In genomic region chr6:25934181-25934580, GRCh38 we compare ENCODE assay signal across 19 cellular contexts. TPM values are rescaled to one million over a fixed set of nuclear protein-coding genes. Genes with fewer than 3 reads are reported as not detected.
DNase-seq lines count a peak whose midpoint lies in the region; ATAC-seq and TF ChIP-seq lines count a peak whose summit lies in the region.
"Had no signal": no experiment of that assay in that cellular context is flagged by ENCODE, and none has a peak within 500 bp of the region (broad histone marks: within the 10 kb centered on the region; RNA-seq: fewer than 3 reads in every experiment).

No MANE protein-coding gene starts in this region.

- POLR2A ChIA-PET in activated CD4-positive, alpha-beta T cell treated with anti-CD3 and anti-CD28 coated beads for 36 hours (lab: Charles Lee), result interaction anchor here (0.7 kb wide), 1 partner anchor 98 kb away, joined by 10 read pairs; a partner anchor contains a TSS
- POLR2A ChIA-PET in activated CD4-positive, alpha-beta T cell treated with anti-CD3 and anti-CD28 coated beads, Interleukin-2, amount 10 ng/mL, durations not matched to agents 7 days and 5 days (lab: Charles Lee), result no interaction called here

- no peaks in the 10 kb centered on the region for H3K9me3 ChIP-seq in neural progenitor cell (ENCODE audit: low read depth)
- H3K9me3 ChIP-seq: BLaER1, Caco-2, HAP-1 had no signal

- peak; percentile 52 for DNase-seq in activated CD4-positive, alpha-beta T cell treated with anti-CD3 and anti-CD28 coated beads for 36 hours
- no peak for DNase-seq in activated CD4-positive, alpha-beta T cell treated with anti-CD3 and anti-CD28 coated beads, Interleukin-2, amount 10 ng/mL, durations not matched to agents 7 days and 5 days
- DNase-seq in activated naive CD8-positive, alpha-beta T cell treated with anti-CD3 and anti-CD28 coated beads, Interleukin-2, amount 50 U/mL, for 24 hours, result no peak
- DNase-seq in activated naive CD8-positive, alpha-beta T cell treated with anti-CD3 and anti-CD28 coated beads for 36 hours, result no peak
- DNase-seq in neural progenitor cell (ENCODE audit: low spot score) (no peak), NCI-H82 treated with DMSO at 0.1 percent for 48 hours (lab: John Stamatoyannopoulos, UW; ENCODE audit: unreplicated experiment) (no peak)
- DNase-seq: AML-193; Caco-2; CD8-positive, alpha-beta memory T cell; DND-41; GF-D8 had no signal

- peaks cover 8% of the 10 kb centered on the region for H3K4me1 Mint-ChIP-seq in activated CD4-positive, alpha-beta T cell treated with anti-CD3 and anti-CD28 coated beads for 36 hours
- no peaks in the 10 kb centered on the region for H3K4me1 Mint-ChIP-seq in activated CD4-positive, alpha-beta T cell treated with anti-CD3 and anti-CD28 coated beads, Interleukin-2, amount 10 ng/mL, durations not matched to agents 7 days and 5 days
- peaks cover 4% of the 10 kb centered on the region for H3K4me1 Mint-ChIP-seq in activated naive CD8-positive, alpha-beta T cell treated with anti-CD3 and anti-CD28 coated beads, Interleukin-2, amount 50 U/mL, for 24 hours
- peaks cover 4% of the 10 kb centered on the region for H3K4me1 Mint-ChIP-seq in activated naive CD8-positive, alpha-beta T cell treated with anti-CD3 and anti-CD28 coated beads for 36 hours
- H3K4me1 Mint-ChIP-seq in activated T-helper 17 cell treated with anti-CD3 and anti-CD28 coated beads, Interleukin-2, amount 50 U/mL, for 72 hours, result no peaks in the 10 kb centered on the region
- H3K4me1 Mint-ChIP-seq in neural progenitor cell, result no peaks in the 10 kb centered on the region
- H3K4me1 Mint-ChIP-seq: CD8-positive, alpha-beta memory T cell had no signal

- intact Hi-C loops in activated CD4-positive, alpha-beta T cell treated with anti-CD3 and anti-CD28 coated beads for 36 hours (cut with DNase I, micrococcal nuclease), result no loop called here

- no peaks in the 10 kb centered on the region for H3K9me3 Mint-ChIP-seq in activated CD4-positive, alpha-beta T cell treated with anti-CD3 and anti-CD28 coated beads for 36 hours (ENCODE audit: low read depth)
- no peaks in the 10 kb centered on the region for H3K9me3 Mint-ChIP-seq in activated CD4-positive, alpha-beta T cell treated with anti-CD3 and anti-CD28 coated beads, Interleukin-2, amount 10 ng/mL, durations not matched to agents 7 days and 5 days
- H3K9me3 Mint-ChIP-seq in activated naive CD8-positive, alpha-beta T cell treated with anti-CD3 and anti-CD28 coated beads, Interleukin-2, amount 50 U/mL, for 24 hours, result no peaks in the 10 kb centered on the region
- H3K9me3 Mint-ChIP-seq in activated naive CD8-positive, alpha-beta T cell treated with anti-CD3 and anti-CD28 coated beads for 36 hours, result no peaks in the 10 kb centered on the region
- H3K9me3 Mint-ChIP-seq in activated T-helper 17 cell treated with anti-CD3 and anti-CD28 coated beads, Interleukin-2, amount 50 U/mL, for 72 hours, result no peaks in the 10 kb centered on the region
- no peaks in the 10 kb centered on the region for H3K9me3 Mint-ChIP-seq in neural progenitor cell
- H3K9me3 Mint-ChIP-seq: CD8-positive, alpha-beta memory T cell had no signal

- H3K4me1 ChIP-seq in ACC112 (ENCODE audit: control insufficient read depth, insufficient read depth, low read length, unreplicated experiment) (peaks cover 5% of the 10 kb centered on the region), neural progenitor cell (no peaks in the 10 kb centered on the region)
- H3K4me1 ChIP-seq: BLaER1, HAP-1 had no signal

- no peaks in the 10 kb centered on the region for H4K20me1 ChIP-seq in neural progenitor cell (ENCODE audit: low read depth)
- H4K20me1 ChIP-seq: BLaER1 had no signal

- H3K4me2 ChIP-seq in neural progenitor cell, result no peak overlapping the region
- H3K4me2 ChIP-seq: BLaER1 had no signal

- H2AFZ ChIP-seq in ACC112 (ENCODE audit: low read length, unreplicated experiment) (no peak overlapping the region), neural progenitor cell (replicated peaks) (no peak overlapping the region)

- no peak overlapping the region for H3K27ac Mint-ChIP-seq in activated CD4-positive, alpha-beta T cell treated with anti-CD3 and anti-CD28 coated beads for 36 hours
- no peak overlapping the region for H3K27ac Mint-ChIP-seq in activated CD4-positive, alpha-beta T cell treated with anti-CD3 and anti-CD28 coated beads, Interleukin-2, amount 10 ng/mL, durations not matched to agents 7 days and 5 days
- H3K27ac Mint-ChIP-seq in activated naive CD8-positive, alpha-beta T cell treated with anti-CD3 and anti-CD28 coated beads, Interleukin-2, amount 50 U/mL, for 24 hours, result no peak overlapping the region
- no peak overlapping the region for H3K27ac Mint-ChIP-seq in activated naive CD8-positive, alpha-beta T cell treated with anti-CD3 and anti-CD28 coated beads for 36 hours
- H3K27ac Mint-ChIP-seq in activated T-helper 17 cell treated with anti-CD3 and anti-CD28 coated beads, Interleukin-2, amount 50 U/mL, for 72 hours, result no peak overlapping the region
- no peak overlapping the region for H3K27ac Mint-ChIP-seq in neural progenitor cell
- H3K27ac Mint-ChIP-seq: CD8-positive, alpha-beta memory T cell had no signal

- ATAC-seq in activated CD4-positive, alpha-beta T cell treated with anti-CD3 and anti-CD28 coated beads for 36 hours, result peak; percentile 92
- peak; percentile 61 for ATAC-seq in activated naive CD8-positive, alpha-beta T cell treated with anti-CD3 and anti-CD28 coated beads, Interleukin-2, amount 50 U/mL, for 24 hours
- peak; percentile 74 for ATAC-seq in activated T-helper 17 cell treated with anti-CD3 and anti-CD28 coated beads, Interleukin-2, amount 50 U/mL, for 72 hours (replicated peaks)

- peaks cover 10% of the 10 kb centered on the region for H3K27me3 Mint-ChIP-seq in activated CD4-positive, alpha-beta T cell treated with anti-CD3 and anti-CD28 coated beads for 36 hours
- H3K27me3 Mint-ChIP-seq in activated CD4-positive, alpha-beta T cell treated with anti-CD3 and anti-CD28 coated beads, Interleukin-2, amount 10 ng/mL, durations not matched to agents 7 days and 5 days, result no peaks in the 10 kb centered on the region
- no peaks in the 10 kb centered on the region for H3K27me3 Mint-ChIP-seq in activated naive CD8-positive, alpha-beta T cell treated with anti-CD3 and anti-CD28 coated beads, Interleukin-2, amount 50 U/mL, for 24 hours
- peaks cover 4% of the 10 kb centered on the region for H3K27me3 Mint-ChIP-seq in activated naive CD8-positive, alpha-beta T cell treated with anti-CD3 and anti-CD28 coated beads for 36 hours
- peaks cover 9% of the 10 kb centered on the region for H3K27me3 Mint-ChIP-seq in activated T-helper 17 cell treated with anti-CD3 and anti-CD28 coated beads, Interleukin-2, amount 50 U/mL, for 72 hours
- H3K27me3 Mint-ChIP-seq in neural progenitor cell (ENCODE audit: insufficient read depth, low read depth), result no peaks in the 10 kb centered on the region

- no peaks in the 10 kb centered on the region for H3K36me3 ChIP-seq in ACC112 (ENCODE audit: insufficient read depth, low read length)
- H3K36me3 ChIP-seq in neural progenitor cell, result no peaks in the 10 kb centered on the region
- H3K36me3 ChIP-seq: BLaER1, HAP-1 had no signal

- TF ChIP-seq CTCF in neural progenitor cell (IDR thresholded peaks at IDR 0.05), result no peak

- no peaks in the 10 kb centered on the region for H3F3A ChIP-seq in neural progenitor cell (ENCODE audit: low read depth)

- H3K9ac ChIP-seq in neural progenitor cell, result no peak overlapping the region
- H3K9ac ChIP-seq: BLaER1 had no signal

- H3K27ac ChIP-seq in ACC112 (ENCODE audit: low read depth, low read length), result peak overlapping the region; percentile 15
- H3K27ac ChIP-seq in neural progenitor cell, result no peak overlapping the region
- H3K27ac ChIP-seq: 22Rv1, BLaER1 had no signal

- CTCF ChIA-PET in activated CD4-positive, alpha-beta T cell treated with anti-CD3 and anti-CD28 coated beads for 36 hours (lab: Charles Lee), result interaction anchor here (0.8 kb wide), 1 partner anchor 9 kb away, joined by 4 read pairs; no protein-coding TSS in a partner anchor
- CTCF ChIA-PET in activated CD4-positive, alpha-beta T cell treated with anti-CD3 and anti-CD28 coated beads, Interleukin-2, amount 10 ng/mL, durations not matched to agents 7 days and 5 days (lab: Charles Lee), result no interaction called here

- no peak overlapping the region for H3K4me3 ChIP-seq in ACC112 (ENCODE audit: low read depth, low read length)
- H3K4me3 ChIP-seq in neural progenitor cell, result no peak overlapping the region
- H3K4me3 ChIP-seq: BLaER1, HAP-1 had no signal

- H3K4me3 Mint-ChIP-seq in activated CD4-positive, alpha-beta T cell treated with anti-CD3 and anti-CD28 coated beads for 36 hours, result no peak overlapping the region
- no peak overlapping the region for H3K4me3 Mint-ChIP-seq in activated CD4-positive, alpha-beta T cell treated with anti-CD3 and anti-CD28 coated beads, Interleukin-2, amount 10 ng/mL, durations not matched to agents 7 days and 5 days
- H3K4me3 Mint-ChIP-seq in activated naive CD8-positive, alpha-beta T cell treated with anti-CD3 and anti-CD28 coated beads, Interleukin-2, amount 50 U/mL, for 24 hours, result no peak overlapping the region
- H3K4me3 Mint-ChIP-seq in activated naive CD8-positive, alpha-beta T cell treated with anti-CD3 and anti-CD28 coated beads for 36 hours, result no peak overlapping the region
- no peak overlapping the region for H3K4me3 Mint-ChIP-seq in activated T-helper 17 cell treated with anti-CD3 and anti-CD28 coated beads, Interleukin-2, amount 50 U/mL, for 72 hours
- H3K4me3 Mint-ChIP-seq in neural progenitor cell, result no peak overlapping the region
- H3K4me3 Mint-ChIP-seq: CD8-positive, alpha-beta memory T cell had no signal

- H3K36me3 Mint-ChIP-seq in activated CD4-positive, alpha-beta T cell treated with anti-CD3 and anti-CD28 coated beads for 36 hours (ENCODE audit: low read depth), result no peaks in the 10 kb centered on the region
- H3K36me3 Mint-ChIP-seq in activated CD4-positive, alpha-beta T cell treated with anti-CD3 and anti-CD28 coated beads, Interleukin-2, amount 10 ng/mL, durations not matched to agents 7 days and 5 days (ENCODE audit: low read depth), result no peaks in the 10 kb centered on the region
- H3K36me3 Mint-ChIP-seq in activated naive CD8-positive, alpha-beta T cell treated with anti-CD3 and anti-CD28 coated beads, Interleukin-2, amount 50 U/mL, for 24 hours (ENCODE audit: low read depth), result no peaks in the 10 kb centered on the region
- H3K36me3 Mint-ChIP-seq in activated naive CD8-positive, alpha-beta T cell treated with anti-CD3 and anti-CD28 coated beads for 36 hours, result no peaks in the 10 kb centered on the region
- no peaks in the 10 kb centered on the region for H3K36me3 Mint-ChIP-seq in activated T-helper 17 cell treated with anti-CD3 and anti-CD28 coated beads, Interleukin-2, amount 50 U/mL, for 72 hours (ENCODE audit: low read depth)
- no peaks in the 10 kb centered on the region for H3K36me3 Mint-ChIP-seq in neural progenitor cell
- H3K36me3 Mint-ChIP-seq: CD8-positive, alpha-beta memory T cell had no signal

- H3K79me2 ChIP-seq in ACC112 (ENCODE audit: control insufficient read depth, insufficient read depth, low read length, unreplicated experiment), result no peaks in the 10 kb centered on the region
- no peaks in the 10 kb centered on the region for H3K79me2 ChIP-seq in neural progenitor cell (ENCODE audit: low read depth)

- H3K27me3 ChIP-seq in ACC112 (ENCODE audit: insufficient read depth, low read length) (no peaks in the 10 kb centered on the region), neural progenitor cell (no peaks in the 10 kb centered on the region)
- H3K27me3 ChIP-seq: BLaER1 had no signal

RNA-seq across cellular contexts. Expression of gene SLC17A2, which starts 3.7 kb away (rescaled TPM):
- under 1 TPM in 1 of 2 experiments, not detected in 1; 0.07 TPM for total RNA-seq in activated CD4-positive, alpha-beta T cell treated with anti-CD3 and anti-CD28 coated beads for 36 hours
- total RNA-seq in activated CD4-positive, alpha-beta T cell treated with anti-CD3 and anti-CD28 coated beads, Interleukin-2, amount 10 ng/mL, durations not matched to agents 7 days and 5 days, result not detected
- total RNA-seq in activated naive CD8-positive, alpha-beta T cell treated with anti-CD3 and anti-CD28 coated beads for 36 hours, result not detected
- not detected for total RNA-seq in activated T-helper 17 cell treated with anti-CD3 and anti-CD28 coated beads, Interleukin-2, amount 50 U/mL, for 72 hours
- not detected in 2 replicates for total RNA-seq in neural progenitor cell (ENCODE audit: low replicate concordance)
- total RNA-seq: A673; Caco-2; CD8-positive, alpha-beta memory T cell; H1; HT1080 had no signal

RNA-seq across cellular contexts. Expression of gene TRIM38, which starts 28.4 kb away (rescaled TPM):
- 10 to 100 TPM; 24.9 TPM for total RNA-seq in activated CD4-positive, alpha-beta T cell treated with anti-CD3 and anti-CD28 coated beads for 36 hours
- total RNA-seq in activated CD4-positive, alpha-beta T cell treated with anti-CD3 and anti-CD28 coated beads, Interleukin-2, amount 10 ng/mL, durations not matched to agents 7 days and 5 days, result 10 to 100 TPM; 25.4 to 27.6 TPM
- total RNA-seq in activated naive CD8-positive, alpha-beta T cell treated with anti-CD3 and anti-CD28 coated beads for 36 hours, result 1 to 10 TPM; 8.1 to 8.2 TPM
- total RNA-seq in activated T-helper 17 cell treated with anti-CD3 and anti-CD28 coated beads, Interleukin-2, amount 50 U/mL, for 72 hours, result 10 to 100 TPM; 26.7 to 69.2 TPM
- 0.25 and 0.30 TPM in 2 replicates for total RNA-seq in neural progenitor cell (ENCODE audit: low replicate concordance)
